Comparison of ENCODE assay signal across 1 cellular context in the genomic region with DNA sequence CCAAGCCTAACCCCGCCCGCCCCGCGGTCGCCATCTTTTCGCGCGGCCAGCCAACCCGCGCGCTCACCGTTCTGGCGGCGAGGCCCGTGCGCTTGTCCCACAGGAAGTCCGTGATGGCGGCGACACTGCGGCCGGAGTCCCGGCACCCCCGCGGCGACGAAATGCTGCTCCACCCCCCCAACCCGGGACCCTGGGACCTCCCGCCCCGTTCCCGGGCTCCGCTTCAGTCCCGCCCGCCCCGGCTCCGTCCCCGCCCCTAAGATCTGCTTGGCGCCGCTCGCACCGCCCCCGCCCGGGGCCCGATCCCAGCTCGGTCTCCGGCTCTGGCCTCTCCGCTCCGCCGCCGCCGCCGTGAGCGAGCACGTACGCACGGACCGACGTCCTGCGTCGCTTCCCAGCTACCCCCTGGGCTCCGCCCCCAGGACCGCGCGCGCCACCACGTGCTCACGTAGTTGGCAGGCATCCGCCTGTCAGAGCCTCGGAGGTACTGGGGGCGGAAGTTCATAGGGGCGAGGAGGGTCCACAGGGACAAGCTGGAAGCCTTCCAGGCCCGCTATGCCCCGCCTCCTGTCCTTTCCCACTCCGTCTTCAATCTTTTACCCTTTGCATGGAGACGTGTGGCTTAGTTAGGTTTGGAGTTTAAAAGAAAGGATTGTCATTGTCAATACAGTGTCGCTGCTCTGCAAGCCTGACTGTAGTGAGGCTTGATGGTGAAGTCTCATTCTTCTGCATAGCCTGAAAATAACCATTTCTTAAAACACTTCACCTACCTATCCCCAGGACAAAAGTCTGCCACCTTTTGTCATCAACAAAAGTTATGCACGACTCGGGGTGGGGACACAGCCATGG.
TF ChIP-seq lines count a peak whose summit lies in the region.

A gene (minus strand): TSS at position 371 of the 849 bp plus-strand sequence. CDS start 2,527 bp downstream, outside the sequence.

TF ChIP-seq in GM12878, 131 proteins besides CTCF, POLR2A, EP300 and RAD21 (continued from another document and continues in another):
- TF ChIP-seq, protein P1, sequence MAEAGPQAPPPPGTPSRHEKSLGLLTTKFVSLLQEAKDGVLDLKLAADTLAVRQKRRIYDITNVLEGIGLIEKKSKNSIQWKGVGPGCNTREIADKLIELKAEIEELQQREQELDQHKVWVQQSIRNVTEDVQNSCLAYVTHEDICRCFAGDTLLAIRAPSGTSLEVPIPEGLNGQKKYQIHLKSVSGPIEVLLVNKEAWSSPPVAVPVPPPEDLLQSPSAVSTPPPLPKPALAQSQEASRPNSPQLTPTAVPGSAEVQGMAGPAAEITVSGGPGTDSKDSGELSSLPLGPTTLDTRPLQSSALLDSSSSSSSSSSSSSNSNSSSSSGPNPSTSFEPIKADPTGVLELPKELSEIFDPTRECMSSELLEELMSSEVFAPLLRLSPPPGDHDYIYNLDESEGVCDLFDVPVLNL (IDR thresholded peaks at IDR 0.05; ENCODE audit: low read depth, low read length), result no peak
- TF ChIP-seq, protein P2, sequence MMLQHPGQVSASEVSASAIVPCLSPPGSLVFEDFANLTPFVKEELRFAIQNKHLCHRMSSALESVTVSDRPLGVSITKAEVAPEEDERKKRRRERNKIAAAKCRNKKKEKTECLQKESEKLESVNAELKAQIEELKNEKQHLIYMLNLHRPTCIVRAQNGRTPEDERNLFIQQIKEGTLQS (IDR thresholded peaks at IDR 0.05; ENCODE audit: borderline replicate concordance, extremely low read depth, low read depth, low read length), result peak; percentile 34; the same call in 1 of the 2 replicates
- TF ChIP-seq EGR1 (IDR thresholded peaks at IDR 0.05; ENCODE audit: borderline replicate concordance in 1 of 2, low read depth in 2 of 2, low read length in 2 of 2), result peak; percentile 89 to 97
- TF ChIP-seq, protein P3, sequence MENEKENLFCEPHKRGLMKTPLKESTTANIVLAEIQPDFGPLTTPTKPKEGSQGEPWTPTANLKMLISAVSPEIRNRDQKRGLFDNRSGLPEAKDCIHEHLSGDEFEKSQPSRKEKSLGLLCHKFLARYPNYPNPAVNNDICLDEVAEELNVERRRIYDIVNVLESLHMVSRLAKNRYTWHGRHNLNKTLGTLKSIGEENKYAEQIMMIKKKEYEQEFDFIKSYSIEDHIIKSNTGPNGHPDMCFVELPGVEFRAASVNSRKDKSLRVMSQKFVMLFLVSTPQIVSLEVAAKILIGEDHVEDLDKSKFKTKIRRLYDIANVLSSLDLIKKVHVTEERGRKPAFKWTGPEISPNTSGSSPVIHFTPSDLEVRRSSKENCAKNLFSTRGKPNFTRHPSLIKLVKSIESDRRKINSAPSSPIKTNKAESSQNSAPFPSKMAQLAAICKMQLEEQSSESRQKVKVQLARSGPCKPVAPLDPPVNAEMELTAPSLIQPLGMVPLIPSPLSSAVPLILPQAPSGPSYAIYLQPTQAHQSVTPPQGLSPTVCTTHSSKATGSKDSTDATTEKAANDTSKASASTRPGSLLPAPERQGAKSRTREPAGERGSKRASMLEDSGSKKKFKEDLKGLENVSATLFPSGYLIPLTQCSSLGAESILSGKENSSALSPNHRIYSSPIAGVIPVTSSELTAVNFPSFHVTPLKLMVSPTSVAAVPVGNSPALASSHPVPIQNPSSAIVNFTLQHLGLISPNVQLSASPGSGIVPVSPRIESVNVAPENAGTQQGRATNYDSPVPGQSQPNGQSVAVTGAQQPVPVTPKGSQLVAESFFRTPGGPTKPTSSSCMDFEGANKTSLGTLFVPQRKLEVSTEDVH (IDR thresholded peaks at IDR 0.05; ENCODE audit: low read depth, partially characterized antibody), result peak; percentile 57
- TF ChIP-seq IKZF2 (IDR thresholded peaks at IDR 0.05), result peak in 1 of 2 experiments; percentile 45; a peak in 1 of 4 replicates
- TF ChIP-seq JUNB (IDR thresholded peaks at IDR 0.05), result no peak
- no peak for TF ChIP-seq JUND (IDR thresholded peaks at IDR 0.05; ENCODE audit: low read depth, low read length)
- no peak for TF ChIP-seq CBX3 (IDR thresholded peaks at IDR 0.05; ENCODE audit: borderline replicate concordance, low read depth)
- TF ChIP-seq EZH2 (IDR thresholded peaks at IDR 0.05; ENCODE audit: borderline replicate concordance, control insufficient read depth, low read depth, low read length), result no peak
- no peak for TF ChIP-seq SREBF1 (IDR thresholded peaks at IDR 0.05; ENCODE audit: low read length)
- peak; percentile 57 for TF ChIP-seq HCFC1 (IDR thresholded peaks at IDR 0.05; ENCODE audit: low read length)
- TF ChIP-seq, protein P4, sequence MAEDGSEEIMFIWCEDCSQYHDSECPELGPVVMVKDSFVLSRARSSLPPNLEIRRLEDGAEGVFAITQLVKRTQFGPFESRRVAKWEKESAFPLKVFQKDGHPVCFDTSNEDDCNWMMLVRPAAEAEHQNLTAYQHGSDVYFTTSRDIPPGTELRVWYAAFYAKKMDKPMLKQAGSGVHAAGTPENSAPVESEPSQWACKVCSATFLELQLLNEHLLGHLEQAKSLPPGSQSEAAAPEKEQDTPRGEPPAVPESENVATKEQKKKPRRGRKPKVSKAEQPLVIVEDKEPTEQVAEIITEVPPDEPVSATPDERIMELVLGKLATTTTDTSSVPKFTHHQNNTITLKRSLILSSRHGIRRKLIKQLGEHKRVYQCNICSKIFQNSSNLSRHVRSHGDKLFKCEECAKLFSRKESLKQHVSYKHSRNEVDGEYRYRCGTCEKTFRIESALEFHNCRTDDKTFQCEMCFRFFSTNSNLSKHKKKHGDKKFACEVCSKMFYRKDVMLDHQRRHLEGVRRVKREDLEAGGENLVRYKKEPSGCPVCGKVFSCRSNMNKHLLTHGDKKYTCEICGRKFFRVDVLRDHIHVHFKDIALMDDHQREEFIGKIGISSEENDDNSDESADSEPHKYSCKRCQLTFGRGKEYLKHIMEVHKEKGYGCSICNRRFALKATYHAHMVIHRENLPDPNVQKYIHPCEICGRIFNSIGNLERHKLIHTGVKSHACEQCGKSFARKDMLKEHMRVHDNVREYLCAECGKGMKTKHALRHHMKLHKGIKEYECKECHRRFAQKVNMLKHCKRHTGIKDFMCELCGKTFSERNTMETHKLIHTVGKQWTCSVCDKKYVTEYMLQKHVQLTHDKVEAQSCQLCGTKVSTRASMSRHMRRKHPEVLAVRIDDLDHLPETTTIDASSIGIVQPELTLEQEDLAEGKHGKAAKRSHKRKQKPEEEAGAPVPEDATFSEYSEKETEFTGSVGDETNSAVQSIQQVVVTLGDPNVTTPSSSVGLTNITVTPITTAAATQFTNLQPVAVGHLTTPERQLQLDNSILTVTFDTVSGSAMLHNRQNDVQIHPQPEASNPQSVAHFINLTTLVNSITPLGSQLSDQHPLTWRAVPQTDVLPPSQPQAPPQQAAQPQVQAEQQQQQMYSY (CRISPR knock-in tag; IDR thresholded peaks at IDR 0.05), result no peak
- peak; percentile 68 for TF ChIP-seq IKZF1 (conservative IDR thresholded peaks at IDR 0.05)
- TF ChIP-seq, protein P5, sequence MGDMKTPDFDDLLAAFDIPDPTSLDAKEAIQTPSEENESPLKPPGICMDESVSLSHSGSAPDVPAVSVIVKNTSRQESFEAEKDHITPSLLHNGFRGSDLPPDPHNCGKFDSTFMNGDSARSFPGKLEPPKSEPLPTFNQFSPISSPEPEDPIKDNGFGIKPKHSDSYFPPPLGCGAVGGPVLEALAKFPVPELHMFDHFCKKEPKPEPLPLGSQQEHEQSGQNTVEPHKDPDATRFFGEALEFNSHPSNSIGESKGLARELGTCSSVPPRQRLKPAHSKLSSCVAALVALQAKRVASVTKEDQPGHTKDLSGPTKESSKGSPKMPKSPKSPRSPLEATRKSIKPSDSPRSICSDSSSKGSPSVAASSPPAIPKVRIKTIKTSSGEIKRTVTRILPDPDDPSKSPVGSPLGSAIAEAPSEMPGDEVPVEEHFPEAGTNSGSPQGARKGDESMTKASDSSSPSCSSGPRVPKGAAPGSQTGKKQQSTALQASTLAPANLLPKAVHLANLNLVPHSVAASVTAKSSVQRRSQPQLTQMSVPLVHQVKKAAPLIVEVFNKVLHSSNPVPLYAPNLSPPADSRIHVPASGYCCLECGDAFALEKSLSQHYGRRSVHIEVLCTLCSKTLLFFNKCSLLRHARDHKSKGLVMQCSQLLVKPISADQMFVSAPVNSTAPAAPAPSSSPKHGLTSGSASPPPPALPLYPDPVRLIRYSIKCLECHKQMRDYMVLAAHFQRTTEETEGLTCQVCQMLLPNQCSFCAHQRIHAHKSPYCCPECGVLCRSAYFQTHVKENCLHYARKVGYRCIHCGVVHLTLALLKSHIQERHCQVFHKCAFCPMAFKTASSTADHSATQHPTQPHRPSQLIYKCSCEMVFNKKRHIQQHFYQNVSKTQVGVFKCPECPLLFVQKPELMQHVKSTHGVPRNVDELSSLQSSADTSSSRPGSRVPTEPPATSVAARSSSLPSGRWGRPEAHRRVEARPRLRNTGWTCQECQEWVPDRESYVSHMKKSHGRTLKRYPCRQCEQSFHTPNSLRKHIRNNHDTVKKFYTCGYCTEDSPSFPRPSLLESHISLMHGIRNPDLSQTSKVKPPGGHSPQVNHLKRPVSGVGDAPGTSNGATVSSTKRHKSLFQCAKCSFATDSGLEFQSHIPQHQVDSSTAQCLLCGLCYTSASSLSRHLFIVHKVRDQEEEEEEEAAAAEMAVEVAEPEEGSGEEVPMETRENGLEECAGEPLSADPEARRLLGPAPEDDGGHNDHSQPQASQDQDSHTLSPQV (IDR thresholded peaks at IDR 0.05), result no peak
- TF ChIP-seq RFX5 (IDR thresholded peaks at IDR 0.05; ENCODE audit: low read depth, low read length), result 0 out of 2 replicates have a peak, but pooled peaks have one; percentile 15
- TF ChIP-seq SP1 (IDR thresholded peaks at IDR 0.05; ENCODE audit: low read depth, low read length), result peak; percentile 39
- no peak for TF ChIP-seq RBBP5 (conservative IDR thresholded peaks at IDR 0.05)
- no peak for TF ChIP-seq BMI1 (IDR thresholded peaks at IDR 0.05; ENCODE audit: borderline replicate concordance)
- TF ChIP-seq NFYA (IDR thresholded peaks at IDR 0.05; ENCODE audit: borderline replicate concordance, low read depth, low read length), result no peak
- TF ChIP-seq PML (IDR thresholded peaks at IDR 0.05; ENCODE audit: low read length), result peak; percentile 60; the same call in 1 of the 2 replicates
- TF ChIP-seq KAT2A (conservative IDR thresholded peaks at IDR 0.05; ENCODE audit: control insufficient read depth, low read depth, low read length), result no peak
- TF ChIP-seq DPF2 (IDR thresholded peaks at IDR 0.05), result no peak
- TF ChIP-seq BCL11A (IDR thresholded peaks at IDR 0.05; ENCODE audit: low read depth, low read length), result no peak
- no peak for TF ChIP-seq MTA3 (IDR thresholded peaks at IDR 0.05; ENCODE audit: borderline replicate concordance, low read length)
- TF ChIP-seq NR2C2 (IDR thresholded peaks at IDR 0.05; ENCODE audit: borderline replicate concordance, control insufficient read depth, insufficient read length, low read depth), result no peak
- TF ChIP-seq, protein P6, sequence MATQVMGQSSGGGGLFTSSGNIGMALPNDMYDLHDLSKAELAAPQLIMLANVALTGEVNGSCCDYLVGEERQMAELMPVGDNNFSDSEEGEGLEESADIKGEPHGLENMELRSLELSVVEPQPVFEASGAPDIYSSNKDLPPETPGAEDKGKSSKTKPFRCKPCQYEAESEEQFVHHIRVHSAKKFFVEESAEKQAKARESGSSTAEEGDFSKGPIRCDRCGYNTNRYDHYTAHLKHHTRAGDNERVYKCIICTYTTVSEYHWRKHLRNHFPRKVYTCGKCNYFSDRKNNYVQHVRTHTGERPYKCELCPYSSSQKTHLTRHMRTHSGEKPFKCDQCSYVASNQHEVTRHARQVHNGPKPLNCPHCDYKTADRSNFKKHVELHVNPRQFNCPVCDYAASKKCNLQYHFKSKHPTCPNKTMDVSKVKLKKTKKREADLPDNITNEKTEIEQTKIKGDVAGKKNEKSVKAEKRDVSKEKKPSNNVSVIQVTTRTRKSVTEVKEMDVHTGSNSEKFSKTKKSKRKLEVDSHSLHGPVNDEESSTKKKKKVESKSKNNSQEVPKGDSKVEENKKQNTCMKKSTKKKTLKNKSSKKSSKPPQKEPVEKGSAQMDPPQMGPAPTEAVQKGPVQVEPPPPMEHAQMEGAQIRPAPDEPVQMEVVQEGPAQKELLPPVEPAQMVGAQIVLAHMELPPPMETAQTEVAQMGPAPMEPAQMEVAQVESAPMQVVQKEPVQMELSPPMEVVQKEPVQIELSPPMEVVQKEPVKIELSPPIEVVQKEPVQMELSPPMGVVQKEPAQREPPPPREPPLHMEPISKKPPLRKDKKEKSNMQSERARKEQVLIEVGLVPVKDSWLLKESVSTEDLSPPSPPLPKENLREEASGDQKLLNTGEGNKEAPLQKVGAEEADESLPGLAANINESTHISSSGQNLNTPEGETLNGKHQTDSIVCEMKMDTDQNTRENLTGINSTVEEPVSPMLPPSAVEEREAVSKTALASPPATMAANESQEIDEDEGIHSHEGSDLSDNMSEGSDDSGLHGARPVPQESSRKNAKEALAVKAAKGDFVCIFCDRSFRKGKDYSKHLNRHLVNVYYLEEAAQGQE (IDR thresholded peaks at IDR 0.05; ENCODE audit: low read depth, low read length), result no peak
- peak; percentile 56; the same call in 1 of the 2 replicates for TF ChIP-seq CREM (IDR thresholded peaks at IDR 0.05; ENCODE audit: low read depth)
- TF ChIP-seq GABPA (IDR thresholded peaks at IDR 0.05; ENCODE audit: low read depth), result no peak
- no peak for TF ChIP-seq ETV6 (conservative IDR thresholded peaks at IDR 0.05 in 1 of 2, IDR thresholded peaks at IDR 0.05 in 1 of 2; ENCODE audit: borderline replicate concordance in 1 of 2, low read depth in 1 of 2)
- TF ChIP-seq RELA (IDR thresholded peaks at IDR 0.05; ENCODE audit: borderline replicate concordance, partially characterized antibody), result peak; percentile 64
- TF ChIP-seq HDGF (IDR thresholded peaks at IDR 0.05), result peak; percentile 83
- TF ChIP-seq SPI1 (IDR thresholded peaks at IDR 0.05; ENCODE audit: borderline replicate concordance, insufficient read depth, low read depth, low read length), result peak; percentile 39; the same call in 1 of the 2 replicates
- TF ChIP-seq POLR2AphosphoS5 (IDR thresholded peaks at IDR 0.05; ENCODE audit: low read length), result peak; percentile 78; the same call in 1 of the 2 replicates
- no peak for TF ChIP-seq CHD1 (IDR thresholded peaks at IDR 0.05; ENCODE audit: low read depth, low read length)
- TF ChIP-seq KDM1A (IDR thresholded peaks at IDR 0.05; ENCODE audit: borderline replicate concordance), result no peak
- TF ChIP-seq WRNIP1 (IDR thresholded peaks at IDR 0.05; ENCODE audit: borderline replicate concordance, low read depth, low read length), result no peak
- TF ChIP-seq SIX5 (IDR thresholded peaks at IDR 0.05; ENCODE audit: low read depth, low read length, severe bottlenecking), result peak; percentile 36
